ENCODE assay signal across 8 cellular contexts in genomic region chr17:46372236-46373229, GRCh38. TPM values are rescaled to one million over a fixed set of nuclear protein-coding genes. Genes with fewer than 3 reads are reported as not detected.
A peak's percentile ranks its signal among the peaks of the same experiment; 100 is the strongest.
DNase-seq lines count a peak whose midpoint lies in the region; ATAC-seq, FAIRE-seq and TF ChIP-seq lines count a peak whose summit lies in the region.
"Not testable (repeated sequence)": the region's sequence is repeated elsewhere in the genome, so short reads cannot be mapped to it uniquely, and the experiment has no call there.

No MANE protein-coding gene starts in this region.

- not testable (repeated sequence) for H3K4me1 Mint-ChIP-seq in activated T-cell treated with anti-CD3 and anti-CD28 coated beads, Interleukin-2, amount 50 U/mL, for 4 hours (ENCODE audit: low read depth)

- H3K27me3 Mint-ChIP-seq in activated T-cell treated with anti-CD3 and anti-CD28 coated beads, Interleukin-2, amount 50 U/mL, for 4 hours (ENCODE audit: low read depth), result not testable (repeated sequence)

- peak; percentile 63 for ATAC-seq in GM19395 (IDR thresholded peaks at IDR 0.05; ENCODE audit: unreplicated experiment)
- ATAC-seq in GM21786 (IDR thresholded peaks at IDR 0.05; ENCODE audit: unreplicated experiment), result peak; percentile 43
- peak; percentile 70 for ATAC-seq in HG03025 (IDR thresholded peaks at IDR 0.05; ENCODE audit: low FRiP score, unreplicated experiment)
- ATAC-seq in HG03520 (IDR thresholded peaks at IDR 0.05; ENCODE audit: unreplicated experiment), result peak; percentile 75
- peak; percentile 87 to 94 for ATAC-seq in activated T-cell treated with anti-CD3 and anti-CD28 coated beads, Interleukin-2, amount 50 U/mL, for 4 hours
- peak; percentile 95 to 99 (median 96) for ATAC-seq in heart right ventricle
- ATAC-seq in psoas muscle, result peak; percentile 90 to 96 (median 93)

- FAIRE-seq in GM12891 (lab: Jason Lieb, UNC), result peak; percentile 89

- not testable (repeated sequence) for H3K27ac ChIP-seq in heart right ventricle, psoas muscle

- not testable (repeated sequence) for DNase-seq in GM12891 (ENCODE audit: insufficient read length, low spot score); activated T-cell treated with anti-CD3 and anti-CD28 coated beads, Interleukin-2, amount 50 U/mL, for 4 hours; heart right ventricle; psoas muscle

- H3K36me3 Mint-ChIP-seq in activated T-cell treated with anti-CD3 and anti-CD28 coated beads, Interleukin-2, amount 50 U/mL, for 4 hours (ENCODE audit: insufficient read depth), result not testable (repeated sequence)

- H3K27me3 ChIP-seq in heart right ventricle; psoas muscle (ENCODE audit: insufficient read depth in 3 of 3, low read length in 2 of 3): not testable (repeated sequence)

- TF ChIP-seq CTCF in heart right ventricle (IDR thresholded peaks at IDR 0.05); psoas muscle (IDR thresholded peaks at IDR 0.05): not testable (repeated sequence)

- H3K4me3 ChIP-seq in heart right ventricle, psoas muscle: not testable (repeated sequence)

- H3K4me1 ChIP-seq in heart right ventricle, psoas muscle: not testable (repeated sequence)

- H3K36me3 ChIP-seq in heart right ventricle; psoas muscle (ENCODE audit: insufficient read depth in 1 of 2, low read depth in 1 of 2): not testable (repeated sequence)

- not testable (repeated sequence) for TF ChIP-seq POLR2A in GM12891 (IDR thresholded peaks at IDR 0.05; ENCODE audit: low read depth, low read length)

- H3K9me3 Mint-ChIP-seq in activated T-cell treated with anti-CD3 and anti-CD28 coated beads, Interleukin-2, amount 50 U/mL, for 4 hours, result not testable (repeated sequence)

- H3K9me3 ChIP-seq in heart right ventricle, psoas muscle: not testable (repeated sequence)

- intact Hi-C loops in heart right ventricle (cut with DNase I); psoas muscle (cut with DNase I): not testable (repeated sequence)

- no CpG with 5 or more reads among the region's 95 CpGs for WGBS in heart right ventricle, 2 donors
- WGBS in psoas muscle, 3 donors, result no CpG with 5 or more reads among the region's 95 CpGs

- not testable (repeated sequence) for H3K4me3 Mint-ChIP-seq in activated T-cell treated with anti-CD3 and anti-CD28 coated beads, Interleukin-2, amount 50 U/mL, for 4 hours

RNA-seq across cellular contexts. Expression of gene ARL17B, which starts 11.0 kb away (rescaled TPM):
- polyA plus RNA-seq in GM12891 (2012; ENCODE audit: low read depth, missing spikeins), result 7.0 TPM
- 10 to 100 TPM in 2 of 3 donors, 1 to 10 TPM in 1; 7.9 to 17.2 (median 12.4) TPM for total RNA-seq in activated T-cell treated with anti-CD3 and anti-CD28 coated beads, Interleukin-2, amount 50 U/mL, for 4 hours
- total RNA-seq in heart right ventricle (10 to 100 TPM in 2 of 10 donors, 1 to 10 TPM in 8; 3.6 to 16.0 (median 8.5) TPM), psoas muscle (10 to 100 TPM in 1 of 4 donors, 1 to 10 TPM in 3; 7.6 to 12.5 (median 8.2) TPM)
- polyA plus RNA-seq in heart right ventricle (1 to 10 TPM; 5.5 to 7.5 TPM), psoas muscle (10 to 100 TPM in 1 of 3 donors, 1 to 10 TPM in 2; 3.8 to 27.1 (median 8.7) TPM)

Comparison
In these comparisons a context has a peak if more than half of its experiments do, and no peak if none do; other contexts are left out.
1. ATAC-seq: peak in every context shown above with its lines; median percentile 96 in heart right ventricle; 93 in psoas muscle; 90 in activated T-cell treated with anti-CD3 and anti-CD28 coated beads, Interleukin-2, amount 50 U/mL, for 4 hours; 75 in HG03520; 70 in HG03025; 63 in GM19395; 43 in GM21786.